Comparison of ENCODE assay signal across 9 cellular contexts in genomic region chr12:108560321-108560721, GRCh38. TPM values are rescaled to one million over a fixed set of nuclear protein-coding genes. Genes with fewer than 3 reads are reported as not detected.
DNase-seq lines count a peak whose midpoint lies in the region; ATAC-seq and TF ChIP-seq lines count a peak whose summit lies in the region.
"Had no signal": no experiment of that assay in that cellular context is flagged by ENCODE, and none has a peak within 500 bp of the region (broad histone marks: within the 10 kb centered on the region; RNA-seq: fewer than 3 reads in every experiment).

No MANE protein-coding gene starts in this region.

- H3K4me3 ChIP-seq in heart right ventricle (peak overlapping the region; percentile 57 to 99 (median 88)), adrenal gland (peak overlapping the region; percentile 71 to 97 (median 83)), left lung (peak overlapping the region; percentile 71 to 98), transverse colon (peak overlapping the region; percentile 71 to 97 (median 86))

- H3K27ac ChIP-seq in heart right ventricle = peak overlapping the region in 9 of 10 donors; percentile 78 to 97 (median 91)
- peak overlapping the region in 4 of 5 donors; percentile 94 to 98 (median 94) for H3K27ac ChIP-seq in adrenal gland
- H3K27ac ChIP-seq in left lung = peak overlapping the region; percentile 88 to 92
- H3K27ac ChIP-seq in transverse colon = peak overlapping the region; percentile 90 to 98 (median 96)

- H3K9me3 ChIP-seq in heart right ventricle = no peaks in the 10 kb centered on the region
- H3K9me3 ChIP-seq in adrenal gland (replicated peaks in 1 of 3) = no peaks in the 10 kb centered on the region
- H3K9me3 ChIP-seq in left lung = no peaks in the 10 kb centered on the region
- H3K9me3 ChIP-seq in transverse colon = no peaks in the 10 kb centered on the region

- H3K4me1 ChIP-seq in heart right ventricle = peaks cover 5 to 81% (median 72%) of the 10 kb centered on the region in 9 donors
- H3K4me1 ChIP-seq in adrenal gland (replicated peaks in 1 of 2) = peaks cover 15 to 64% of the 10 kb centered on the region in 2 donors
- H3K4me1 ChIP-seq in left lung = peaks cover 18 to 72% of the 10 kb centered on the region in 2 donors
- peaks cover 19 to 63% (median 43%) of the 10 kb centered on the region in 4 donors for H3K4me1 ChIP-seq in transverse colon

- H3K27me3 ChIP-seq in heart right ventricle = no peaks in the 10 kb centered on the region
- H3K27me3 ChIP-seq in adrenal gland = no peaks in the 10 kb centered on the region
- no peaks in the 10 kb centered on the region for H3K27me3 ChIP-seq in left lung
- no peaks in the 10 kb centered on the region for H3K27me3 ChIP-seq in transverse colon

- no peak for TF ChIP-seq POLR2A in adrenal gland (IDR thresholded peaks at IDR 0.05)
- no peak for TF ChIP-seq POLR2A in transverse colon (IDR thresholded peaks at IDR 0.05)

- no peak for DNase-seq in heart right ventricle
- no peak for DNase-seq in Right ventricle myocardium superior
- DNase-seq in adrenal gland = no peak
- no peak for DNase-seq in left lung
- DNase-seq in transverse colon = no peak
- no peak for DNase-seq in DMS153 treated with DMSO at 0.1 percent for 48 hours (lab: John Stamatoyannopoulos, UW; ENCODE audit: unreplicated experiment)

- WGBS in heart right ventricle, 2 donors = 1 to 2% methylated on average over 12 of the region's 12 CpGs
- WGBS in adrenal gland, 4 donors = 1 to 3% (median 2%) methylated on average over 9 to 12 of the region's 12 CpGs
- 0 to 1% methylated on average over 12 of the region's 12 CpGs for WGBS in transverse colon (ENCODE audit: low coverage in 1 of 2), 2 donors

- H3K36me3 ChIP-seq in heart right ventricle (peaks cover 0 to 41% (median 14%) of the 10 kb centered on the region in 9 donors), adrenal gland (replicated peaks in 1 of 2) (peaks cover 0 to 14% of the 10 kb centered on the region in 2 donors), left lung (peaks cover 0 to 27% of the 10 kb centered on the region in 2 donors), transverse colon (peaks cover 0 to 14% (median 6%) of the 10 kb centered on the region in 4 donors)

- in situ Hi-C loops in transverse colon (cut with MboI; ENCODE audit: low pct_ligation_motif_present in 1 of 4, low pct_unique_long_range_greater_than_20kb in 1 of 4, low sequenced_read_pairs in 3 of 4) = loop anchor here in 3 of 4 donors (10.0 to 25.0 kb wide), 3 partner anchors 54 to 527 kb away; partner anchors contain the start of genes ALKBH2 (in 2 of the 3) and UNG (in 2 of the 3)

- intact Hi-C loops in heart right ventricle (cut with DNase I) = loop anchor here in 9 of 10 donors (5.0 to 10.0 kb wide), 9 partner anchors 172 to 534 kb away; partner anchors contain the start of genes ALKBH2 (in 5 of the 9), SSH1 (in 4 of the 9), CORO1C (in 2 of the 9) and UNG (in 1 of the 9)
- intact Hi-C loops in Right ventricle myocardium superior (cut with DNase I) = loop anchor here (5.0 to 10.0 kb wide), 3 partner anchors 242 to 532 kb away; partner anchors contain the start of gene ALKBH2
- intact Hi-C loops in adrenal gland (cut with DNase I) = loop anchor here in 1 of 2 donors (10.0 kb wide), 1 partner anchor 234 kb away; no protein-coding TSS in a partner anchor
- intact Hi-C loops in left lung (cut with DNase I) = no loop called here
- intact Hi-C loops in transverse colon (cut with DNase I; ENCODE audit: low total_unique reads) = loop anchor here (2.0 to 10.0 kb wide), 4 partner anchors 57 to 1606 kb away; partner anchors contain the start of genes TMEM263 and USP30

- no peak for TF ChIP-seq EP300 in transverse colon (IDR thresholded peaks at IDR 0.05; ENCODE audit: low read depth)

- TF ChIP-seq CTCF in heart right ventricle (IDR thresholded peaks at IDR 0.05) (no peak), adrenal gland (IDR thresholded peaks at IDR 0.05) (no peak), left lung (IDR thresholded peaks at IDR 0.05) (no peak), transverse colon (IDR thresholded peaks at IDR 0.05) (no peak)

- no peak for ATAC-seq in heart right ventricle
- ATAC-seq in Right ventricle myocardium superior (ENCODE audit: poor library complexity) = no peak
- ATAC-seq in left lung = no peak
- ATAC-seq in GM21423 (IDR thresholded peaks at IDR 0.05; ENCODE audit: unreplicated experiment) = no peak
- no peak for ATAC-seq in GM18517 (IDR thresholded peaks at IDR 0.05; ENCODE audit: unreplicated experiment)

RNA-seq across cellular contexts. Expression of gene SART3, which starts 0.7 kb away (rescaled TPM):
- total RNA-seq in heart right ventricle = 10 to 100 TPM; 20.7 to 38.0 (median 25.2) TPM
- 10 to 100 TPM; 13.5 to 18.3 TPM for polyA plus RNA-seq in heart right ventricle
- total RNA-seq in Right ventricle myocardium superior = 18.9 TPM
- 10 to 100 TPM; 34.2 to 79.3 (median 46.8) TPM for total RNA-seq in adrenal gland
- polyA plus RNA-seq in adrenal gland = 10 to 100 TPM; 27.5 to 30.8 (median 30.1) TPM
- total RNA-seq in left lung = 10 to 100 TPM; 35.1 to 41.7 TPM
- total RNA-seq in transverse colon = 100 to 1,000 TPM in 1 of 4 donors, 10 to 100 TPM in 3; 25.3 to 177 (median 77.4) TPM

RNA-seq across cellular contexts. Expression of gene ISCU, which starts 2.1 kb away (rescaled TPM):
- total RNA-seq in heart right ventricle (100 to 1,000 TPM; 321 to 630 (median 522) TPM), Right ventricle myocardium superior (484 TPM), adrenal gland (1,000 to 10,000 TPM in 1 of 8 donors, 100 to 1,000 TPM in 7; 312 to 1,219 (median 431) TPM), left lung (100 to 1,000 TPM in 1 of 2 donors, 10 to 100 TPM in 1; 97.9 to 147 TPM), transverse colon (100 to 1,000 TPM; 113 to 155 (median 130) TPM)
- polyA plus RNA-seq in heart right ventricle (100 to 1,000 TPM; 164 to 215 TPM), adrenal gland (100 to 1,000 TPM; 209 to 431 (median 272) TPM)

RNA-seq across cellular contexts. Expression of gene TMEM119, which starts 37.6 kb away (rescaled TPM):
- total RNA-seq in heart right ventricle (1 to 10 TPM in 8 of 10 donors, under 1 TPM in 2; 0.57 to 6.9 (median 2.0) TPM), Right ventricle myocardium superior (0.54 TPM), adrenal gland (10 to 100 TPM in 3 of 8 donors, 1 to 10 TPM in 5; 3.8 to 14.8 (median 7.1) TPM), left lung (10 to 100 TPM; 50.5 to 90.9 TPM), transverse colon (10 to 100 TPM in 2 of 4 donors, 1 to 10 TPM in 2; 3.3 to 18.3 (median 9.7) TPM)
- polyA plus RNA-seq in heart right ventricle (1 to 10 TPM; 1.0 to 2.2 TPM), adrenal gland (10 to 100 TPM in 1 of 3 donors, 1 to 10 TPM in 2; 3.1 to 12.4 (median 5.6) TPM)
- total RNA-seq: pulmonary artery endothelial cell had no signal

RNA-seq across cellular contexts. Expression of gene FICD, which starts 45.2 kb away (rescaled TPM):
- 1 to 10 TPM; 2.1 to 4.4 (median 2.8) TPM for total RNA-seq in heart right ventricle
- 1 to 10 TPM; 2.1 to 3.7 TPM for polyA plus RNA-seq in heart right ventricle
- 3.0 TPM for total RNA-seq in Right ventricle myocardium superior
- total RNA-seq in adrenal gland = 10 to 100 TPM in 7 of 8 donors, 1 to 10 TPM in 1; 6.2 to 77.5 (median 13.0) TPM
- polyA plus RNA-seq in adrenal gland = 10 to 100 TPM in 1 of 3 donors, 1 to 10 TPM in 2; 2.7 to 71.6 (median 2.8) TPM
- total RNA-seq in left lung = 10 to 100 TPM in 1 of 2 donors, 1 to 10 TPM in 1; 7.7 to 13.2 TPM
- total RNA-seq in transverse colon = 1 to 10 TPM; 1.1 to 9.6 (median 6.2) TPM

Comparison
In these comparisons a context has a peak if more than half of its experiments do, and no peak if none do; other contexts are left out.
1. intact Hi-C loops: an anchor here in heart right ventricle (5.0 to 10.0 kb wide), Right ventricle myocardium superior (5.0 to 10.0 kb wide) and transverse colon (2.0 to 10.0 kb wide); none called in left lung.